In the genomic region with DNA sequence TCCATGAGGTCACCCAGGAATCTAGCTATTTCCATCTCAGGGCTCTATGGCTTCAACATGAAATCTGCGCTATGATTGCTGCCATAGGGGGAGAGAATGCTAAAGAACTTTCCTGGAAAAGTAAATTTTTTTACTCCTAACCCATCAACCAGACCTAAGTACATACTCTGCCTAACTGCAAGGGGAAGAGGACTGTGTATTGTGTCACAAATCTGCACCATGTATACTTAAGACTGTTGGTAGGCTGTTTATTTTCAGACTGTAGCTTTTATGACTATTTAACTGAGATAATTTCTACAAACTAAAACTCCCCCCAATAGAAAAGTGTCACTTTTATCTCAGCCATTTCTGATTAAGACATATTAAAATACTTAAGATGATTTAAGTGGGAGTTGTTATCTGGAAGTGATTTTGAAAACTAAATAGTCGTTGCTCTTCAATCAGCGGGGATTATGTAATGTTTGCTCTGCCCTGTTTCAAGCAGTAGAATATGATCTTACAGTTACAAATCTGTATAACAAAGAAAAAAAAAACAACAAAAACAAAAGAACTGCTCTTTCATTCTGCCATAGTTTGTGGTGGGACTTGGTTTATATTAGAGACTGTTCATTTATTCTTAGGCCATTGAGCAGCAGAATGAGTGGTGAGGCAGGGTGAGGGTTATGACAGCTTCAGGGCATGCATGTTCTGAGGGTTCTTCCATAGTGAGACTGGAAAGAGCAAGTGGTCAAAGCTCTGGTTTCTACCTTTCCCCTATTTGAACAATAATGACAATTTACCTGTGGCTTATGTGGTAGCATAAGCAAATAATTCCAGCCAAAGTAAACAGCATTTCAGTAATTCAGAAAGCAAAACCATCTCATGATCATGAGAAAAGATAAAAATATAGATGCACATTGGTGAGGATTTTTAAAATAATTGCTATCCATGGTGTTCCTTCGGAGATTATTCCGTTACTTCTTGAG, we compare ENCODE assay signal across 23 cellular contexts.
DNase-seq lines count a peak whose midpoint lies in the region; ATAC-seq, FAIRE-seq and TF ChIP-seq lines count a peak whose summit lies in the region.
"Had no signal": no experiment of that assay in that cellular context is flagged by ENCODE, and none has a peak within 500 bp of the region (broad histone marks: within the 10 kb centered on the region; RNA-seq: fewer than 3 reads in every experiment).

No MANE protein-coding gene starts in this region.

- H3K4me3 Mint-ChIP-seq in activated CD4-positive, alpha-beta memory T cell treated with anti-CD3 and anti-CD28 coated beads, Interleukin-2, amount 10 ng/mL, durations not matched to agents 7 days and 5 days, result no peak overlapping the region
- H3K4me3 Mint-ChIP-seq: B cell; CD14-positive monocyte; T-helper 1 cell treated with Interleukin-12 subunit alpha and Interleukin-12 subunit beta and Interleukin-4 antibody, amounts not matched to agents 30 μg/mL and 1 μg/mL, for 36 hours had no signal

- no peaks in the 10 kb centered on the region for H3F3A ChIP-seq in PC-3 (ENCODE audit: low read length, unreplicated experiment)

- no peaks in the 10 kb centered on the region for H3K9me2 ChIP-seq in PC-3 (replicated peaks; ENCODE audit: low read length)

- DNase-seq in right lobe of liver (no peak), HepG2 (ENCODE audit: low spot score) (no peak), PC-3 (peak; percentile 34), left lung (no peak)
- no peak for DNase-seq in activated CD4-positive, alpha-beta memory T cell treated with anti-CD3 and anti-CD28 coated beads, Interleukin-2, amount 10 ng/mL, durations not matched to agents 7 days and 5 days
- DNase-seq: DMS79, MG63, NCI-H1048, NCI-H1417 treated with DMSO at 0.1 percent for 48 hours, NCI-H1930, NCI-H2171, NCI-H345, NCI-H524, NCI-H774, OCI-M1 had no signal

- CTCF ChIA-PET in HepG2 (lab: Yijun Ruan, JAX; ENCODE audit: low intra/inter-chr PET ratio, low total read pairs) (no interaction called here), PC-3 (lab: Charles Lee) (no interaction called here)
- CTCF ChIA-PET in activated CD4-positive, alpha-beta memory T cell treated with anti-CD3 and anti-CD28 coated beads, Interleukin-2, amount 10 ng/mL, durations not matched to agents 7 days and 5 days (lab: Charles Lee), result no interaction called here

- no peak overlapping the region for H3K27ac Mint-ChIP-seq in activated CD4-positive, alpha-beta memory T cell treated with anti-CD3 and anti-CD28 coated beads, Interleukin-2, amount 10 ng/mL, durations not matched to agents 7 days and 5 days
- H3K27ac Mint-ChIP-seq: B cell; CD14-positive monocyte; T-helper 1 cell treated with Interleukin-12 subunit alpha and Interleukin-12 subunit beta and Interleukin-4 antibody, amounts not matched to agents 30 μg/mL and 1 μg/mL, for 36 hours had no signal

- no peaks in the 10 kb centered on the region for H3K27me3 Mint-ChIP-seq in activated CD4-positive, alpha-beta memory T cell treated with anti-CD3 and anti-CD28 coated beads, Interleukin-2, amount 10 ng/mL, durations not matched to agents 7 days and 5 days
- H3K27me3 Mint-ChIP-seq: B cell had no signal

- TF ChIP-seq POLR2A in right lobe of liver (IDR thresholded peaks at IDR 0.05), result no peak
- TF ChIP-seq POLR2A in HepG2 (IDR thresholded peaks at IDR 0.05; ENCODE audit: insufficient read depth in 1 of 2, low read depth in 2 of 2, low read length in 2 of 2), result no peak

- in situ Hi-C loops in HepG2 (cut with HindIII; ENCODE audit: extremely low pct_ligation_motif_present, low pct_unique_long_range_greater_than_20kb), result no loop called here

- no peak overlapping the region for H3K4me3 ChIP-seq in right lobe of liver
- H3K4me3 ChIP-seq in HepG2 (replicated peaks in 1 of 3; ENCODE audit: insufficient read depth in 1 of 3, low read depth in 2 of 3, low read length in 3 of 3), result no peak overlapping the region
- no peak overlapping the region for H3K4me3 ChIP-seq in PC-3 (ENCODE audit: low read length)
- no peak overlapping the region for H3K4me3 ChIP-seq in left lung
- H3K4me3 ChIP-seq: K562, MG63 had no signal

- no peak for TF ChIP-seq CTCF in right lobe of liver (IDR thresholded peaks at IDR 0.05)
- no peak for TF ChIP-seq CTCF in HepG2 (CRISPR knock-in tag; IDR thresholded peaks at IDR 0.05)
- no peak for TF ChIP-seq CTCF in PC-3 (conservative IDR thresholded peaks at IDR 0.05; ENCODE audit: low read depth, low read length)
- no peak for TF ChIP-seq CTCF in left lung (IDR thresholded peaks at IDR 0.05)

- intact Hi-C loops in right lobe of liver (cut with DNase I) (no loop called here), HepG2 (cut with micrococcal nuclease; ENCODE audit: unreplicated experiment) (no loop called here), PC-3 (cut with micrococcal nuclease) (loop anchor here (5.0 kb wide), 1 partner anchor 74 kb away; no protein-coding TSS in a partner anchor), left lung (cut with DNase I) (no loop called here)

- 60% methylated on average over 5 of the region's 5 CpGs for WGBS in right lobe of liver (ENCODE audit: insufficient coverage, low coverage, low lambda C conversion rate, missing lambda C conversion rate)
- 29% methylated on average over 5 of the region's 5 CpGs for WGBS in HepG2 (ENCODE audit: low lambda C conversion rate)

- TF ChIP-seq EP300 in HepG2 (IDR thresholded peaks at IDR 0.05; ENCODE audit: low read depth in 2 of 2, low read length in 2 of 2), result no peak
- TF ChIP-seq EP300 in HepG2 (CRISPR knock-in tag; IDR thresholded peaks at IDR 0.05; ENCODE audit: borderline replicate concordance), result no peak

- ATAC-seq in right lobe of liver (peak; percentile 40 to 69 (median 54)), HepG2 (no peak), PC-3 (no peak), left lung (peak; percentile 83), GM21528 (IDR thresholded peaks at IDR 0.05; ENCODE audit: low FRiP score, unreplicated experiment) (no peak), GM18502 (IDR thresholded peaks at IDR 0.05; ENCODE audit: poor library complexity, unreplicated experiment) (no peak)
- ATAC-seq: K562, Right ventricle myocardium inferior had no signal

- H3K4me1 Mint-ChIP-seq in activated CD4-positive, alpha-beta memory T cell treated with anti-CD3 and anti-CD28 coated beads, Interleukin-2, amount 10 ng/mL, durations not matched to agents 7 days and 5 days, result no peaks in the 10 kb centered on the region
- H3K4me1 Mint-ChIP-seq: B cell, CD14-positive monocyte had no signal

- H3K79me2 ChIP-seq in HepG2 (ENCODE audit: insufficient read depth, low read length), result no peaks in the 10 kb centered on the region
- H3K79me2 ChIP-seq in PC-3 (ENCODE audit: low read length), result no peaks in the 10 kb centered on the region

- no peaks in the 10 kb centered on the region for H3K9me3 Mint-ChIP-seq in activated CD4-positive, alpha-beta memory T cell treated with anti-CD3 and anti-CD28 coated beads, Interleukin-2, amount 10 ng/mL, durations not matched to agents 7 days and 5 days
- H3K9me3 Mint-ChIP-seq: T-helper 1 cell treated with Interleukin-12 subunit alpha and Interleukin-12 subunit beta and Interleukin-4 antibody, amounts not matched to agents 30 μg/mL and 1 μg/mL, for 36 hours had no signal

- no peak for TF ChIP-seq RAD21 in HepG2 (CRISPR knock-in tag; IDR thresholded peaks at IDR 0.05)

- H2AFZ ChIP-seq in HepG2 (ENCODE audit: low read length) (no peak overlapping the region), PC-3 (ENCODE audit: low read length) (no peak overlapping the region)

- H3K36me3 ChIP-seq in right lobe of liver (no peaks in the 10 kb centered on the region), HepG2 (replicated peaks in 1 of 2; ENCODE audit: control insufficient read depth in 1 of 2, insufficient read depth in 2 of 2, low read length in 2 of 2) (no peaks in the 10 kb centered on the region), PC-3 (ENCODE audit: low read depth, low read length) (no peaks in the 10 kb centered on the region), left lung (no peaks in the 10 kb centered on the region)
- H3K36me3 ChIP-seq: MG63 had no signal

- H3K9me3 ChIP-seq in right lobe of liver (no peaks in the 10 kb centered on the region), HepG2 (ENCODE audit: low read length) (no peaks in the 10 kb centered on the region), PC-3 (ENCODE audit: low read length) (no peaks in the 10 kb centered on the region), left lung (no peaks in the 10 kb centered on the region)
- H3K9me3 ChIP-seq: MG63 had no signal

- BruUV-seq in HepG2 (replicated peaks; lab: Mats Ljungman, UMichigan) (no TSS peak), PC-3 (replicated peaks; lab: Mats Ljungman, UMichigan) (no TSS peak)

- no peaks in the 10 kb centered on the region for H4K20me1 ChIP-seq in HepG2 (ENCODE audit: insufficient read depth, low read length)
- no peaks in the 10 kb centered on the region for H4K20me1 ChIP-seq in PC-3 (ENCODE audit: low read length)

- no peak for FAIRE-seq in HepG2 (lab: Jason Lieb, UNC)
- FAIRE-seq: A204.1, K562 had no signal

- H3K27ac ChIP-seq in right lobe of liver, result no peak overlapping the region
- no peak overlapping the region for H3K27ac ChIP-seq in HepG2 (ENCODE audit: extremely low read length, insufficient read depth, low read length)
- H3K27ac ChIP-seq in PC-3 (ENCODE audit: low read length), result no peak overlapping the region
- H3K27ac ChIP-seq in left lung, result no peak overlapping the region

- H3K4me2 ChIP-seq in HepG2 (ENCODE audit: low read depth, low read length) (no peak overlapping the region), PC-3 (ENCODE audit: low read length) (no peak overlapping the region)

- no peak overlapping the region for H3K9ac ChIP-seq in HepG2 (ENCODE audit: insufficient read depth, low read depth, low read length)
- H3K9ac ChIP-seq in PC-3 (ENCODE audit: low read length), result no peak overlapping the region

- POLR2A ChIA-PET in HepG2 (lab: Yijun Ruan, JAX), result no interaction called here
- POLR2A ChIA-PET in PC-3 (lab: Charles Lee; ENCODE audit: unreplicated experiment), result no interaction called here
- POLR2A ChIA-PET in activated CD4-positive, alpha-beta memory T cell treated with anti-CD3 and anti-CD28 coated beads, Interleukin-2, amount 10 ng/mL, durations not matched to agents 7 days and 5 days (lab: Charles Lee), result no interaction called here

- peaks cover 0 to 7% (median 0%) of the 10 kb centered on the region in 4 donors for H3K4me1 ChIP-seq in right lobe of liver
- H3K4me1 ChIP-seq in HepG2 (ENCODE audit: insufficient read depth, low read length), result peaks cover 9% of the 10 kb centered on the region; the same call in 1 of the 2 replicates
- H3K4me1 ChIP-seq in PC-3 (ENCODE audit: insufficient read depth, low read length), result peaks cover 11% of the 10 kb centered on the region
- H3K4me1 ChIP-seq in left lung, result no peaks in the 10 kb centered on the region

- no peaks in the 10 kb centered on the region for H3K36me3 Mint-ChIP-seq in activated CD4-positive, alpha-beta memory T cell treated with anti-CD3 and anti-CD28 coated beads, Interleukin-2, amount 10 ng/mL, durations not matched to agents 7 days and 5 days (ENCODE audit: low read depth)
- H3K36me3 Mint-ChIP-seq: CD14-positive monocyte had no signal

- H3K27me3 ChIP-seq in right lobe of liver (no peaks in the 10 kb centered on the region), HepG2 (ENCODE audit: control insufficient read depth in 1 of 2, insufficient read depth in 2 of 2, low read length in 2 of 2) (no peaks in the 10 kb centered on the region), PC-3 (ENCODE audit: low read length) (no peaks in the 10 kb centered on the region), left lung (no peaks in the 10 kb centered on the region)
- H3K27me3 ChIP-seq: MG63 had no signal

TF ChIP-seq in HepG2, 621 proteins besides CTCF, POLR2A, EP300 and RAD21 (continues in another document):
- no peak for TF ChIP-seq MATR3 (CRISPR knock-in tag; IDR thresholded peaks at IDR 0.05)

Comparison
In these comparisons a context has a peak if more than half of its experiments do, and no peak if none do; other contexts are left out.
1. ATAC-seq: peak in right lobe of liver (4 of 4) and left lung (single experiment); none in HepG2 (single experiment), PC-3 (single experiment), GM21528 (single experiment) and GM18502 (single experiment).